Comparison of ENCODE assay signal across 14 cellular contexts in genomic region chr1:74426208-74426932, GRCh38.
DNase-seq lines count a peak whose midpoint lies in the region; ATAC-seq, FAIRE-seq and TF ChIP-seq lines count a peak whose summit lies in the region.
"Had no signal": no experiment of that assay in that cellular context is flagged by ENCODE, and none has a peak within 500 bp of the region (broad histone marks: within the 10 kb centered on the region; RNA-seq: fewer than 3 reads in every experiment).

No MANE protein-coding gene starts in this region.

- in situ Hi-C loops in K562 (cut with MboI): no loop called here

- no peak overlapping the region for H3K9ac ChIP-seq in Karpas-422 (ENCODE audit: low read length)
- H3K9ac ChIP-seq in K562 (ENCODE audit: insufficient read depth in 1 of 2, low read depth in 2 of 2, low read length in 2 of 2): no peak overlapping the region
- H3K9ac ChIP-seq: BLaER1 treated with 17β-estradiol and CSF1 and Interleukin-3, amounts not matched to agents 10 nM and 100 nM had no signal

- TF ChIP-seq POLR2A in K562 (conservative IDR thresholded peaks at IDR 0.05): no peak

- H3K4me1 ChIP-seq in Karpas-422 (ENCODE audit: low read length) (no peaks in the 10 kb centered on the region), K562 (replicated peaks in 1 of 2; ENCODE audit: control insufficient read depth in 2 of 2, insufficient read depth in 2 of 2, low read length in 2 of 2) (no peaks in the 10 kb centered on the region), left lung (no peaks in the 10 kb centered on the region)
- H3K4me1 ChIP-seq: BLaER1 treated with 17β-estradiol and CSF1 and Interleukin-3, amounts not matched to agents 10 nM and 100 nM; suprapubic skin had no signal

- BruUV-seq in K562 (replicated peaks; lab: Mats Ljungman, UMichigan): no TSS peak

- H3K4me2 ChIP-seq in Karpas-422 (ENCODE audit: low read depth, low read length, poor library complexity, severe bottlenecking) (no peak overlapping the region), K562 (ENCODE audit: insufficient read depth, low read length) (no peak overlapping the region)
- H3K4me2 ChIP-seq: BLaER1 treated with 17β-estradiol and CSF1 and Interleukin-3, amounts not matched to agents 10 nM and 100 nM had no signal

- CTCF ChIA-PET in K562 (lab: Yijun Ruan, JAX; ENCODE audit: low intra/inter-chr PET ratio) (no interaction called here), RWPE1 (lab: Yijun Ruan, JAX) (interaction anchor here (0.5 kb wide), 1 partner anchor 147 kb away, joined by 8 read pairs; no protein-coding TSS in a partner anchor)

- no peaks in the 10 kb centered on the region for H3K9me2 ChIP-seq in Karpas-422 (replicated peaks; ENCODE audit: insufficient read depth, low read length)

- intact Hi-C loops in K562 (cut with micrococcal nuclease) (no loop called here), left lung (cut with DNase I) (no loop called here)

- H3K79me2 ChIP-seq in Karpas-422 (ENCODE audit: low read length) (no peaks in the 10 kb centered on the region), K562 (ENCODE audit: control insufficient read depth, insufficient read depth, low read length) (no peaks in the 10 kb centered on the region)

- POLR2A ChIA-PET in K562 (lab: Yijun Ruan, JAX): no interaction called here
- POLR2A ChIA-PET in RWPE1 (lab: Yijun Ruan, JAX; ENCODE audit: low non-redundant PET): no interaction called here

- DNase-seq in Karpas-422: peak; percentile 47
- peak; percentile 37 for DNase-seq in NCI-H2171 (lab: John Stamatoyannopoulos, UW)
- peak in 1 of 4 experiments; percentile 0 for DNase-seq in K562 (ENCODE audit: extremely low read depth in 1 of 4, low spot score in 3 of 4)
- DNase-seq in myocyte (ENCODE audit: low read depth): peak; percentile 5
- DNase-seq in RWPE1 (ENCODE audit: low spot score): no peak
- DNase-seq in cerebellum (ENCODE audit: low spot score): no peak
- DNase-seq in left lung: no peak
- DNase-seq: activated B cell treated with CpG ODN at 0.5 μM for 24 hours, activated gamma-delta T cell treated with Interleukin-2 at 50 U/mL for 16 hours, EL, NCI-H2107 had no signal

- no peak for TF ChIP-seq CTCF in K562 (IDR thresholded peaks at IDR 0.05 in 2 of 3, conservative IDR thresholded peaks at IDR 0.05 in 1 of 3; ENCODE audit: insufficient read depth in 2 of 3, low read depth in 1 of 3, low read length in 3 of 3)
- no peak for TF ChIP-seq CTCF in RWPE1 (conservative IDR thresholded peaks at IDR 0.05; ENCODE audit: low read depth)
- TF ChIP-seq CTCF in left lung (IDR thresholded peaks at IDR 0.05): no peak

- ATAC-seq in K562 (no peak), left lung (no peak)

- no peaks in the 10 kb centered on the region for H3K27me3 ChIP-seq in Karpas-422 (ENCODE audit: low read length)
- H3K27me3 ChIP-seq in K562 (ENCODE audit: control insufficient read depth in 2 of 2, insufficient read depth in 2 of 2, low read length in 2 of 2): no peaks in the 10 kb centered on the region
- peaks cover 0 to 3% of the 10 kb centered on the region in 2 donors for H3K27me3 ChIP-seq in left lung
- H3K27me3 ChIP-seq: BLaER1 treated with 17β-estradiol and CSF1 and Interleukin-3, amounts not matched to agents 10 nM and 100 nM; suprapubic skin had no signal

- FAIRE-seq in K562 (lab: Jason Lieb, UNC): no peak
- FAIRE-seq: keratinocyte had no signal

- H2AFZ ChIP-seq in Karpas-422 (ENCODE audit: low read length) (no peak overlapping the region), K562 (ENCODE audit: low read depth, low read length) (no peak overlapping the region)

- H3K9me3 ChIP-seq in Karpas-422 (ENCODE audit: low read length) (no peaks in the 10 kb centered on the region), K562 (replicated peaks; ENCODE audit: control insufficient read depth, insufficient read depth, low read depth, low read length) (no peaks in the 10 kb centered on the region), left lung (no peaks in the 10 kb centered on the region)
- H3K9me3 ChIP-seq: BLaER1 treated with 17β-estradiol and CSF1 and Interleukin-3, amounts not matched to agents 10 nM and 100 nM; suprapubic skin had no signal

- H3K36me3 ChIP-seq in Karpas-422 (ENCODE audit: insufficient read depth, low read length) (no peaks in the 10 kb centered on the region), K562 (ENCODE audit: control insufficient read depth, insufficient read depth, low read length) (no peaks in the 10 kb centered on the region), left lung (no peaks in the 10 kb centered on the region)
- H3K36me3 ChIP-seq: BLaER1 treated with 17β-estradiol and CSF1 and Interleukin-3, amounts not matched to agents 10 nM and 100 nM; suprapubic skin had no signal

- no peaks in the 10 kb centered on the region for H3K9me1 ChIP-seq in K562 (ENCODE audit: control insufficient read depth, insufficient read depth, low read length)

- TF ChIP-seq EP300 in K562 (IDR thresholded peaks at IDR 0.05; ENCODE audit: low read length): no peak

- TF ChIP-seq RAD21 in K562 (CRISPR knock-in tag; conservative IDR thresholded peaks at IDR 0.05 in 1 of 2, IDR thresholded peaks at IDR 0.05 in 1 of 2): no peak

- WGBS in K562 (ENCODE audit: insufficient coverage, low coverage, missing lambda C conversion rate): 6% methylated on average over 7 of the region's 7 CpGs

- H4K20me1 ChIP-seq in Karpas-422 (ENCODE audit: insufficient read depth, low read depth, low read length) (no peaks in the 10 kb centered on the region), K562 (replicated peaks; ENCODE audit: control insufficient read depth, insufficient read depth, low read length) (no peaks in the 10 kb centered on the region)
- H4K20me1 ChIP-seq: BLaER1 treated with 17β-estradiol and CSF1 and Interleukin-3, amounts not matched to agents 10 nM and 100 nM had no signal

- H3K27ac ChIP-seq in Karpas-422 (ENCODE audit: low read length): no peak overlapping the region
- H3K27ac ChIP-seq in K562 (ENCODE audit: extremely low read depth, low read depth, low read length): no peak overlapping the region
- H3K27ac ChIP-seq in RWPE1: no peak overlapping the region
- H3K27ac ChIP-seq in left lung: no peak overlapping the region
- H3K27ac ChIP-seq: BLaER1 treated with 17β-estradiol and CSF1 and Interleukin-3, amounts not matched to agents 10 nM and 100 nM; suprapubic skin had no signal

- H3K4me3 ChIP-seq in Karpas-422 (ENCODE audit: low read length) (no peak overlapping the region), K562 (no peak overlapping the region), left lung (no peak overlapping the region)
- H3K4me3 ChIP-seq: BLaER1 treated with 17β-estradiol and CSF1 and Interleukin-3, amounts not matched to agents 10 nM and 100 nM; suprapubic skin had no signal

TF ChIP-seq in K562, 482 proteins besides CTCF, POLR2A, EP300 and RAD21:
- no peak for TF ChIP-seq TGIF2 (CRISPR knock-in tag; IDR thresholded peaks at IDR 0.05)
- peak; percentile 86 for TF ChIP-seq NFIC (IDR thresholded peaks at IDR 0.05)
- TF ChIP-seq NFIX (CRISPR knock-in tag; IDR thresholded peaks at IDR 0.05; ENCODE audit: low read depth): peak; percentile 74
- no peak for TF ChIP-seq KLF10 (CRISPR knock-in tag; IDR thresholded peaks at IDR 0.05)

Comparison
In these comparisons a context has a peak if more than half of its experiments do, and no peak if none do; other contexts are left out.
1. DNase-seq: peak in Karpas-422 (single experiment), NCI-H2171 (single experiment) and myocyte (single experiment); none in RWPE1 (single experiment), cerebellum (single experiment) and left lung (0 of 2).